Comparison of ENCODE assay signal across 15 cellular contexts in genomic region chr5:886716-887325, GRCh38.
"Had no signal": no experiment of that assay in that cellular context is flagged by ENCODE, and none has a peak within 500 bp of the region (broad histone marks: within the 10 kb centered on the region; RNA-seq: fewer than 3 reads in every experiment).

No MANE protein-coding gene starts in this region.

- H3K27me3 Mint-ChIP-seq: activated naive CD8-positive, alpha-beta T cell; natural killer cell treated with Interleukin-12 subunit alpha and Interleukin-12 subunit beta and Interleukin-15 and Interleukin-18, amount 100 ng/mL, for 72 hours had no signal

- DNase-seq: activated CD4-positive, alpha-beta T cell treated with anti-CD3 and anti-CD28 coated beads, Interleukin-2, amount 50 U/mL, for 4 hours; activated gamma-delta T cell treated with Interleukin-2 at 50 U/mL for 16 hours; foreskin keratinocyte; hippocampal formation; islet precursor cell; left colon; nucleus accumbens; retina; uterus had no signal

- H3K27ac Mint-ChIP-seq: activated naive CD8-positive, alpha-beta T cell; activated T-helper 1 cell treated with anti-CD3 and anti-CD28 coated beads, Interleukin-12 subunit alpha, Interleukin-12 subunit beta, Interleukin-2, Interleukin-4 antibody, amounts not matched to agents 30 ng/mL and 10 ng/mL and 1 ng/mL, durations not matched to agents 14 hours and 24 hours and 36 hours; mesothelial cell of epicardium; natural killer cell treated with Interleukin-12 subunit alpha and Interleukin-12 subunit beta and Interleukin-15 and Interleukin-18, amount 100 ng/mL, for 72 hours; stimulated activated naive CD8-positive, alpha-beta T cell treated with anti-CD3 and anti-CD28 coated beads, Interleukin-15, Interleukin-2, amounts not matched to agents 100 ng/mL and 50 ng/mL, for 24 hours; T-helper 1 cell treated with Interleukin-12 subunit alpha and Interleukin-12 subunit beta and Interleukin-4 antibody, amounts not matched to agents 30 μg/mL and 1 μg/mL, for 36 hours had no signal

- ATAC-seq: foreskin keratinocyte; left colon; natural killer cell treated with Interleukin-12 subunit alpha and Interleukin-12 subunit beta and Interleukin-15 and Interleukin-18, amount 100 ng/mL, for 72 hours had no signal

- H3K4me3 Mint-ChIP-seq: activated naive CD8-positive, alpha-beta T cell; activated T-helper 1 cell treated with anti-CD3 and anti-CD28 coated beads, Interleukin-12 subunit alpha, Interleukin-12 subunit beta, Interleukin-2, Interleukin-4 antibody, amounts not matched to agents 30 ng/mL and 10 ng/mL and 1 ng/mL, durations not matched to agents 14 hours and 24 hours and 36 hours; mesothelial cell of epicardium; natural killer cell treated with Interleukin-12 subunit alpha and Interleukin-12 subunit beta and Interleukin-15 and Interleukin-18, amount 100 ng/mL, for 72 hours; stimulated activated naive CD8-positive, alpha-beta T cell treated with anti-CD3 and anti-CD28 coated beads, Interleukin-15, Interleukin-2, amounts not matched to agents 100 ng/mL and 50 ng/mL, for 24 hours; T-helper 1 cell treated with Interleukin-12 subunit alpha and Interleukin-12 subunit beta and Interleukin-4 antibody, amounts not matched to agents 30 μg/mL and 1 μg/mL, for 36 hours had no signal
